1 cellular context compared by ENCODE assay signal in genomic region chr3:12560505-12561188, GRCh38.
TF ChIP-seq lines count a peak whose summit lies in the region.

No MANE protein-coding gene starts in this region.

TF ChIP-seq in GM12878, 131 proteins besides CTCF, POLR2A, EP300 and RAD21 (continued from another document and continues in another):
- TF ChIP-seq, protein P1, sequence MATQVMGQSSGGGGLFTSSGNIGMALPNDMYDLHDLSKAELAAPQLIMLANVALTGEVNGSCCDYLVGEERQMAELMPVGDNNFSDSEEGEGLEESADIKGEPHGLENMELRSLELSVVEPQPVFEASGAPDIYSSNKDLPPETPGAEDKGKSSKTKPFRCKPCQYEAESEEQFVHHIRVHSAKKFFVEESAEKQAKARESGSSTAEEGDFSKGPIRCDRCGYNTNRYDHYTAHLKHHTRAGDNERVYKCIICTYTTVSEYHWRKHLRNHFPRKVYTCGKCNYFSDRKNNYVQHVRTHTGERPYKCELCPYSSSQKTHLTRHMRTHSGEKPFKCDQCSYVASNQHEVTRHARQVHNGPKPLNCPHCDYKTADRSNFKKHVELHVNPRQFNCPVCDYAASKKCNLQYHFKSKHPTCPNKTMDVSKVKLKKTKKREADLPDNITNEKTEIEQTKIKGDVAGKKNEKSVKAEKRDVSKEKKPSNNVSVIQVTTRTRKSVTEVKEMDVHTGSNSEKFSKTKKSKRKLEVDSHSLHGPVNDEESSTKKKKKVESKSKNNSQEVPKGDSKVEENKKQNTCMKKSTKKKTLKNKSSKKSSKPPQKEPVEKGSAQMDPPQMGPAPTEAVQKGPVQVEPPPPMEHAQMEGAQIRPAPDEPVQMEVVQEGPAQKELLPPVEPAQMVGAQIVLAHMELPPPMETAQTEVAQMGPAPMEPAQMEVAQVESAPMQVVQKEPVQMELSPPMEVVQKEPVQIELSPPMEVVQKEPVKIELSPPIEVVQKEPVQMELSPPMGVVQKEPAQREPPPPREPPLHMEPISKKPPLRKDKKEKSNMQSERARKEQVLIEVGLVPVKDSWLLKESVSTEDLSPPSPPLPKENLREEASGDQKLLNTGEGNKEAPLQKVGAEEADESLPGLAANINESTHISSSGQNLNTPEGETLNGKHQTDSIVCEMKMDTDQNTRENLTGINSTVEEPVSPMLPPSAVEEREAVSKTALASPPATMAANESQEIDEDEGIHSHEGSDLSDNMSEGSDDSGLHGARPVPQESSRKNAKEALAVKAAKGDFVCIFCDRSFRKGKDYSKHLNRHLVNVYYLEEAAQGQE (IDR thresholded peaks at IDR 0.05; ENCODE audit: low read depth, low read length), result no peak
- TF ChIP-seq MYC (IDR thresholded peaks at IDR 0.05; ENCODE audit: insufficient read depth, insufficient read length, insufficient replicate concordance, low read length, severe bottlenecking) (no peak), EGR1 (IDR thresholded peaks at IDR 0.05; ENCODE audit: borderline replicate concordance in 1 of 2, low read depth in 2 of 2, low read length in 2 of 2) (no peak), SREBF1 (IDR thresholded peaks at IDR 0.05; ENCODE audit: low read length) (no peak), TCF3 (IDR thresholded peaks at IDR 0.05; ENCODE audit: borderline replicate concordance, insufficient read depth, low read depth, low read length) (no peak), KDM1A (IDR thresholded peaks at IDR 0.05; ENCODE audit: borderline replicate concordance) (no peak), MXI1 (IDR thresholded peaks at IDR 0.05; ENCODE audit: low read depth, low read length) (0 out of 2 replicates have a peak, but pooled peaks have one; percentile 58), FOXK2 (IDR thresholded peaks at IDR 0.05) (no peak), ZBTB40 (IDR thresholded peaks at IDR 0.05; ENCODE audit: borderline replicate concordance) (no peak), IKZF2 (IDR thresholded peaks at IDR 0.05) (peak; percentile 17 to 33; a peak in 2 of 4 replicates), NKRF (conservative IDR thresholded peaks at IDR 0.05) (no peak), CEBPZ (IDR thresholded peaks at IDR 0.05; ENCODE audit: low read depth, low read length) (no peak), POLR2AphosphoS5 (IDR thresholded peaks at IDR 0.05; ENCODE audit: low read length) (peak; percentile 51), ATF3 (IDR thresholded peaks at IDR 0.05; ENCODE audit: borderline replicate concordance, extremely low read depth, low read depth, low read length) (no peak), ATF7 (IDR thresholded peaks at IDR 0.05; ENCODE audit: low read depth) (peak; percentile 98), SMAD1 (IDR thresholded peaks at IDR 0.05; ENCODE audit: low read depth, partially characterized antibody) (no peak), ZNF274 (IDR thresholded peaks at IDR 0.05; ENCODE audit: insufficient read depth, insufficient read length) (no peak), RFX5 (IDR thresholded peaks at IDR 0.05; ENCODE audit: low read depth, low read length) (no peak), DPF2 (IDR thresholded peaks at IDR 0.05) (peak; percentile 26; the same call in 1 of the 2 replicates), ASH2L (IDR thresholded peaks at IDR 0.05; ENCODE audit: borderline replicate concordance, low read depth) (no peak), SP1 (IDR thresholded peaks at IDR 0.05; ENCODE audit: low read depth, low read length) (no peak), CHD1 (IDR thresholded peaks at IDR 0.05; ENCODE audit: low read depth, low read length) (no peak), ZNF24 (IDR thresholded peaks at IDR 0.05) (0 out of 2 replicates have a peak, but pooled peaks have one; percentile 15), JUNB (IDR thresholded peaks at IDR 0.05) (peak; percentile 85), MLLT1 (IDR thresholded peaks at IDR 0.05) (peak; percentile 57; the same call in 1 of the 2 replicates), BACH1 (IDR thresholded peaks at IDR 0.05; ENCODE audit: borderline replicate concordance) (no peak), RUNX3 (IDR thresholded peaks at IDR 0.05; ENCODE audit: low read length) (peak; percentile 71), NFYA (IDR thresholded peaks at IDR 0.05; ENCODE audit: borderline replicate concordance, low read depth, low read length) (no peak), BHLHE40 (IDR thresholded peaks at IDR 0.05; ENCODE audit: borderline replicate concordance in 1 of 2, low read depth in 2 of 2, low read length in 1 of 2) (peak; percentile 24 to 56; a peak in 1 of 4 replicates), LARP7 (IDR thresholded peaks at IDR 0.05) (no peak), MTA2 (IDR thresholded peaks at IDR 0.05; ENCODE audit: low read depth) (no peak; the same call in 1 of the 2 replicates), RELB (IDR thresholded peaks at IDR 0.05; ENCODE audit: low read depth) (peak; percentile 74)
- TF ChIP-seq, protein P2, sequence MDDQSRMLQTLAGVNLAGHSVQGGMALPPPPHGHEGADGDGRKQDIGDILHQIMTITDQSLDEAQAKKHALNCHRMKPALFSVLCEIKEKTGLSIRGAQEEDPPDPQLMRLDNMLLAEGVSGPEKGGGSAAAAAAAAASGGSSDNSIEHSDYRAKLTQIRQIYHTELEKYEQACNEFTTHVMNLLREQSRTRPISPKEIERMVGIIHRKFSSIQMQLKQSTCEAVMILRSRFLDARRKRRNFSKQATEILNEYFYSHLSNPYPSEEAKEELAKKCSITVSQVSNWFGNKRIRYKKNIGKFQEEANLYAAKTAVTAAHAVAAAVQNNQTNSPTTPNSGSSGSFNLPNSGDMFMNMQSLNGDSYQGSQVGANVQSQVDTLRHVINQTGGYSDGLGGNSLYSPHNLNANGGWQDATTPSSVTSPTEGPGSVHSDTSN (IDR thresholded peaks at IDR 0.05; ENCODE audit: insufficient replicate concordance, low read depth, low read length), result no peak
- TF ChIP-seq, protein P3, sequence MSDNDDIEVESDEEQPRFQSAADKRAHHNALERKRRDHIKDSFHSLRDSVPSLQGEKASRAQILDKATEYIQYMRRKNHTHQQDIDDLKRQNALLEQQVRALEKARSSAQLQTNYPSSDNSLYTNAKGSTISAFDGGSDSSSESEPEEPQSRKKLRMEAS (IDR thresholded peaks at IDR 0.05; ENCODE audit: low read depth, low read length), result no peak
- TF ChIP-seq, protein P4, sequence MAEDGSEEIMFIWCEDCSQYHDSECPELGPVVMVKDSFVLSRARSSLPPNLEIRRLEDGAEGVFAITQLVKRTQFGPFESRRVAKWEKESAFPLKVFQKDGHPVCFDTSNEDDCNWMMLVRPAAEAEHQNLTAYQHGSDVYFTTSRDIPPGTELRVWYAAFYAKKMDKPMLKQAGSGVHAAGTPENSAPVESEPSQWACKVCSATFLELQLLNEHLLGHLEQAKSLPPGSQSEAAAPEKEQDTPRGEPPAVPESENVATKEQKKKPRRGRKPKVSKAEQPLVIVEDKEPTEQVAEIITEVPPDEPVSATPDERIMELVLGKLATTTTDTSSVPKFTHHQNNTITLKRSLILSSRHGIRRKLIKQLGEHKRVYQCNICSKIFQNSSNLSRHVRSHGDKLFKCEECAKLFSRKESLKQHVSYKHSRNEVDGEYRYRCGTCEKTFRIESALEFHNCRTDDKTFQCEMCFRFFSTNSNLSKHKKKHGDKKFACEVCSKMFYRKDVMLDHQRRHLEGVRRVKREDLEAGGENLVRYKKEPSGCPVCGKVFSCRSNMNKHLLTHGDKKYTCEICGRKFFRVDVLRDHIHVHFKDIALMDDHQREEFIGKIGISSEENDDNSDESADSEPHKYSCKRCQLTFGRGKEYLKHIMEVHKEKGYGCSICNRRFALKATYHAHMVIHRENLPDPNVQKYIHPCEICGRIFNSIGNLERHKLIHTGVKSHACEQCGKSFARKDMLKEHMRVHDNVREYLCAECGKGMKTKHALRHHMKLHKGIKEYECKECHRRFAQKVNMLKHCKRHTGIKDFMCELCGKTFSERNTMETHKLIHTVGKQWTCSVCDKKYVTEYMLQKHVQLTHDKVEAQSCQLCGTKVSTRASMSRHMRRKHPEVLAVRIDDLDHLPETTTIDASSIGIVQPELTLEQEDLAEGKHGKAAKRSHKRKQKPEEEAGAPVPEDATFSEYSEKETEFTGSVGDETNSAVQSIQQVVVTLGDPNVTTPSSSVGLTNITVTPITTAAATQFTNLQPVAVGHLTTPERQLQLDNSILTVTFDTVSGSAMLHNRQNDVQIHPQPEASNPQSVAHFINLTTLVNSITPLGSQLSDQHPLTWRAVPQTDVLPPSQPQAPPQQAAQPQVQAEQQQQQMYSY (CRISPR knock-in tag; IDR thresholded peaks at IDR 0.05), result no peak
